1 cellular context compared by ENCODE assay signal in the genomic region with DNA sequence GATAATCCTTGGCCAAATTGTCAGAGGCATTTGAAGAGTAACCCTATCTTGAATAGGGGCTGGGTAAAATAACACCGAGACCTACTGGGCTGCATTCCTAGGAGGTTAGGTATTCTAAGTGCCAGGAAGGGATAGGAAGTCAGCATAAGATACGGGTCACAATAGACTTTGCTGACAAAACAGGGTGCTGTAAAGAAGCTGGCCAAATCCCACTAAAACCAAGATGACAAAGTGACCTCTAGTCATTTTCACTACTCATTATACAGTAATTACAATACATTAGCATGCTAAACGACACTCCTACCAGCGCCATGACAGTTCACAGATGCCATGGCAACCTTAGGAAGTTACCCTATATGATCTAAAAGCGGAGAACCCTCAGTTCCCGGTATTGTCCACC.
TF ChIP-seq lines count a peak whose summit lies in the region.

No MANE protein-coding gene starts in this region.

TF ChIP-seq in IMR-90, 13 proteins besides CTCF, POLR2A, EP300 and RAD21 (continued from another document):
- TF ChIP-seq, protein P1, sequence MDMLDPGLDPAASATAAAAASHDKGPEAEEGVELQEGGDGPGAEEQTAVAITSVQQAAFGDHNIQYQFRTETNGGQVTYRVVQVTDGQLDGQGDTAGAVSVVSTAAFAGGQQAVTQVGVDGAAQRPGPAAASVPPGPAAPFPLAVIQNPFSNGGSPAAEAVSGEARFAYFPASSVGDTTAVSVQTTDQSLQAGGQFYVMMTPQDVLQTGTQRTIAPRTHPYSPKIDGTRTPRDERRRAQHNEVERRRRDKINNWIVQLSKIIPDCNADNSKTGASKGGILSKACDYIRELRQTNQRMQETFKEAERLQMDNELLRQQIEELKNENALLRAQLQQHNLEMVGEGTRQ (IDR thresholded peaks at IDR 0.05; ENCODE audit: low read depth, low read length): no peak
- no peak for TF ChIP-seq CEBPB (IDR thresholded peaks at IDR 0.05; ENCODE audit: low read depth, low read length)
TF ChIP-seq in IMR-90: peak in this region for 0.
